ENCODE assay signal across 8 cellular contexts in the genomic region with DNA sequence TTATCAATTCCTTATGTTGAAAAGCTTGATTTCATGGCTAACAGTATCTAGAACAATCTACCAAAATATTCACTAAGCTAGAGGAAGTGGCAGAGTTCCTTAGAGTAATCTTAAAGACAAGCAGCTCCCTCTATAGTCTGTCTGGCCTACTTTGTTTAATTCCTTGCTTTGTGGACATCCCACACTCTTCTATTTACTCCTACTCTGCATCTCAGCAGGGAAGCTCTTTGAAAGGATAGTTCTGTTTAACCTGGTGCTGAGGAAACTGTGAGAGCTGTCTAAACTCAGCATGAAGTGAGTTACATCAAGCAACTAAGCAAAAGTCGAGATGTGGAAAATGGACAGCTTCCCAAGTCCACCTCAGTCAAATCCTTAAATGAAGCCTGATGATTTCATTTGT. TPM values are rescaled to one million over a fixed set of nuclear protein-coding genes. Genes with fewer than 3 reads are reported as not detected.
DNase-seq lines count a peak whose midpoint lies in the region; ATAC-seq and TF ChIP-seq lines count a peak whose summit lies in the region.

No MANE protein-coding gene starts in this region.

- no peaks in the 10 kb centered on the region for H3K36me3 Mint-ChIP-seq in activated naive CD8-positive, alpha-beta T cell treated with anti-CD3 and anti-CD28 coated beads, Interleukin-2, amount 10 ng/mL, durations not matched to agents 7 days and 5 days
- peaks cover 4% of the 10 kb centered on the region for H3K36me3 Mint-ChIP-seq in activated naive CD8-positive, alpha-beta T cell treated with anti-CD3 and anti-CD28 coated beads for 36 hours

- no peak for ATAC-seq in activated naive CD8-positive, alpha-beta T cell treated with anti-CD3 and anti-CD28 coated beads, Interleukin-2, amount 10 ng/mL, durations not matched to agents 7 days and 5 days (ENCODE audit: low read depth)
- ATAC-seq in HG03565 (IDR thresholded peaks at IDR 0.05; ENCODE audit: unreplicated experiment) (peak; percentile 21), HG03139 (IDR thresholded peaks at IDR 0.05; ENCODE audit: unreplicated experiment) (no peak)

- peak overlapping the region; percentile 15 for H3K27ac Mint-ChIP-seq in activated naive CD8-positive, alpha-beta T cell treated with anti-CD3 and anti-CD28 coated beads, Interleukin-2, amount 10 ng/mL, durations not matched to agents 7 days and 5 days
- no peak overlapping the region for H3K27ac Mint-ChIP-seq in activated naive CD8-positive, alpha-beta T cell treated with anti-CD3 and anti-CD28 coated beads for 36 hours

- no peak overlapping the region for H3K4me3 Mint-ChIP-seq in activated naive CD8-positive, alpha-beta T cell treated with anti-CD3 and anti-CD28 coated beads, Interleukin-2, amount 10 ng/mL, durations not matched to agents 7 days and 5 days
- H3K4me3 Mint-ChIP-seq in activated naive CD8-positive, alpha-beta T cell treated with anti-CD3 and anti-CD28 coated beads for 36 hours: no peak overlapping the region

- DNase-seq in activated naive CD8-positive, alpha-beta T cell treated with anti-CD3 and anti-CD28 coated beads, Interleukin-2, amount 10 ng/mL, durations not matched to agents 7 days and 5 days: no peak
- no peak for DNase-seq in activated naive CD8-positive, alpha-beta T cell treated with anti-CD3 and anti-CD28 coated beads for 36 hours
- DNase-seq in RKO (ENCODE audit: low spot score): peak; percentile 72
- peak; percentile 73 for DNase-seq in fibroblast of mammary gland (ENCODE audit: low read depth)
- no peak for DNase-seq in retinal pigment epithelial cell (ENCODE audit: low read depth)
- DNase-seq in AG08396 (ENCODE audit: low spot score): no peak

- no peaks in the 10 kb centered on the region for H3K9me3 Mint-ChIP-seq in activated naive CD8-positive, alpha-beta T cell treated with anti-CD3 and anti-CD28 coated beads, Interleukin-2, amount 10 ng/mL, durations not matched to agents 7 days and 5 days
- H3K9me3 Mint-ChIP-seq in activated naive CD8-positive, alpha-beta T cell treated with anti-CD3 and anti-CD28 coated beads for 36 hours: no peaks in the 10 kb centered on the region

- H3K27me3 Mint-ChIP-seq in activated naive CD8-positive, alpha-beta T cell treated with anti-CD3 and anti-CD28 coated beads, Interleukin-2, amount 10 ng/mL, durations not matched to agents 7 days and 5 days: no peaks in the 10 kb centered on the region
- H3K27me3 Mint-ChIP-seq in activated naive CD8-positive, alpha-beta T cell treated with anti-CD3 and anti-CD28 coated beads for 36 hours: no peaks in the 10 kb centered on the region

- TF ChIP-seq CTCF in fibroblast of mammary gland (conservative IDR thresholded peaks at IDR 0.05; ENCODE audit: control insufficient read depth, insufficient read depth, low read depth, low read length) (peak; percentile 47), retinal pigment epithelial cell (conservative IDR thresholded peaks at IDR 0.05; ENCODE audit: low read depth, low read length) (peak; percentile 47)

- H3K4me3 ChIP-seq in fibroblast of mammary gland (ENCODE audit: control insufficient read depth, low read depth, low read length): no peak overlapping the region
- H3K4me3 ChIP-seq in retinal pigment epithelial cell (ENCODE audit: low read length): no peak overlapping the region

- peaks cover 25% of the 10 kb centered on the region for H3K4me1 Mint-ChIP-seq in activated naive CD8-positive, alpha-beta T cell treated with anti-CD3 and anti-CD28 coated beads, Interleukin-2, amount 10 ng/mL, durations not matched to agents 7 days and 5 days
- peaks cover 34% of the 10 kb centered on the region for H3K4me1 Mint-ChIP-seq in activated naive CD8-positive, alpha-beta T cell treated with anti-CD3 and anti-CD28 coated beads for 36 hours

- POLR2A ChIA-PET in activated naive CD8-positive, alpha-beta T cell treated with anti-CD3 and anti-CD28 coated beads, Interleukin-2, amount 10 ng/mL, durations not matched to agents 7 days and 5 days (lab: Charles Lee): interaction anchor here (0.7 to 2.1 kb wide), 4 partner anchors 105 to 684 kb away, joined by 3 to 38 read pairs (median 4); partner anchors contain the start of gene TRAF3IP2

RNA-seq across cellular contexts. Expression of gene REV3L, which starts 4.3 kb away (rescaled TPM):
- total RNA-seq in activated naive CD8-positive, alpha-beta T cell treated with anti-CD3 and anti-CD28 coated beads, Interleukin-2, amount 10 ng/mL, durations not matched to agents 7 days and 5 days: 10 to 100 TPM; 20.1 to 23.0 TPM
- 10 to 100 TPM; 17.0 TPM for total RNA-seq in activated naive CD8-positive, alpha-beta T cell treated with anti-CD3 and anti-CD28 coated beads for 36 hours

Comparison
In these comparisons a context has a peak if more than half of its experiments do, and no peak if none do; other contexts are left out.
1. DNase-seq: peak in RKO (single experiment) and fibroblast of mammary gland (single experiment); none in activated naive CD8-positive, alpha-beta T cell treated with anti-CD3 and anti-CD28 coated beads, Interleukin-2, amount 10 ng/mL, durations not matched to agents 7 days and 5 days (single experiment), activated naive CD8-positive, alpha-beta T cell treated with anti-CD3 and anti-CD28 coated beads for 36 hours (single experiment), retinal pigment epithelial cell (single experiment) and AG08396 (single experiment).